In genomic region chr10:75260990-75261389, GRCh38 we compare ENCODE assay signal across 32 cellular contexts.
"Had no signal": no experiment of that assay in that cellular context is flagged by ENCODE, and none has a peak within 500 bp of the region (broad histone marks: within the 10 kb centered on the region; RNA-seq: fewer than 3 reads in every experiment).

No MANE protein-coding gene starts in this region.

- H3K36me3 Mint-ChIP-seq: activated CD8-positive, alpha-beta memory T cell treated with anti-CD3 and anti-CD28 coated beads, Interleukin-2, amount 10 ng/mL, durations not matched to agents 7 days and 5 days; activated naive CD8-positive, alpha-beta T cell treated with anti-CD3 and anti-CD28 coated beads, Interleukin-2, amount 10 ng/mL, durations not matched to agents 7 days and 5 days; T-cell had no signal

- H3K27ac ChIP-seq: ascending aorta, breast epithelium, RWPE1, WERI-Rb-1 had no signal

- DNase-seq: activated CD4-positive, alpha-beta memory T cell treated with anti-CD3 and anti-CD28 coated beads, Interleukin-2, amount 10 ng/mL, durations not matched to agents 7 days and 5 days; activated CD4-positive, alpha-beta T cell treated with anti-CD3 and anti-CD28 coated beads for 1 hour; activated CD4-positive, alpha-beta T cell treated with anti-CD3 and anti-CD28 coated beads for 48 hours; activated CD4-positive, CD25-positive, alpha-beta regulatory T cell; activated CD8-positive, alpha-beta memory T cell treated with anti-CD3 and anti-CD28 coated beads for 24 hours; activated CD8-positive, alpha-beta memory T cell treated with anti-CD3 and anti-CD28 coated beads, Interleukin-2, amount 10 ng/mL, durations not matched to agents 7 days and 5 days; activated CD8-positive, alpha-beta memory T cell treated with anti-CD3 and anti-CD28 coated beads, Interleukin-2, amount 50 U/mL, for 48 hours; activated gamma-delta T cell; activated naive CD4-positive, alpha-beta T cell treated with Interleukin-2 at 50 U/mL for 16 hours; activated naive CD8-positive, alpha-beta T cell treated with anti-CD3 and anti-CD28 coated beads, Interleukin-2, amount 10 ng/mL, durations not matched to agents 7 days and 5 days; activated T-cell treated with anti-CD3 and anti-CD28 coated beads, Interleukin-2, amount 50 U/mL, for 48 hours; amygdala; NCI-H1105 treated with DMSO at 0.1 percent for 48 hours; NCI-H1436 treated with DMSO at 0.1 percent for 48 hours; NCI-H1694 treated with DMSO at 0.1 percent for 48 hours; NCI-H2029; NCI-H345; NCI-H524 treated with DMSO at 0.1 percent for 48 hours; NCI-H748 treated with DMSO at 0.1 percent for 48 hours; NK-92 treated with Interleukin-12 subunit alpha and Interleukin-12 subunit beta, amount 100 ng/mL, for 24 hours; PC-3; SIG-M5; T-cell; T-helper 2 cell; T-helper 9 cell; WERI-Rb-1 had no signal

- H3K27ac Mint-ChIP-seq: activated CD4-positive, alpha-beta memory T cell treated with anti-CD3 and anti-CD28 coated beads, Interleukin-2, amount 10 ng/mL, durations not matched to agents 7 days and 5 days; activated CD8-positive, alpha-beta memory T cell treated with anti-CD3 and anti-CD28 coated beads, Interleukin-2, amount 10 ng/mL, durations not matched to agents 7 days and 5 days; activated naive CD4-positive, alpha-beta T cell treated with anti-CD3 and anti-CD28 coated beads, Interleukin-2, amount 50 U/mL, for 24 hours; activated naive CD8-positive, alpha-beta T cell treated with anti-CD3 and anti-CD28 coated beads, Interleukin-2, amount 10 ng/mL, durations not matched to agents 7 days and 5 days; T-cell had no signal

- ATAC-seq: activated CD8-positive, alpha-beta memory T cell treated with anti-CD3 and anti-CD28 coated beads, Interleukin-2, amount 10 ng/mL, durations not matched to agents 7 days and 5 days; Right ventricle myocardium inferior; T-cell had no signal

- H3K9me3 ChIP-seq: ascending aorta, breast epithelium had no signal

- FAIRE-seq: RCC 7860 had no signal

- H3K4me1 ChIP-seq: ascending aorta, breast epithelium had no signal

- H3K4me1 Mint-ChIP-seq: activated CD4-positive, alpha-beta memory T cell treated with anti-CD3 and anti-CD28 coated beads, Interleukin-2, amount 10 ng/mL, durations not matched to agents 7 days and 5 days; activated CD8-positive, alpha-beta memory T cell treated with anti-CD3 and anti-CD28 coated beads, Interleukin-2, amount 10 ng/mL, durations not matched to agents 7 days and 5 days; activated naive CD4-positive, alpha-beta T cell treated with anti-CD3 and anti-CD28 coated beads, Interleukin-2, amount 50 U/mL, for 24 hours; activated naive CD8-positive, alpha-beta T cell treated with anti-CD3 and anti-CD28 coated beads, Interleukin-2, amount 10 ng/mL, durations not matched to agents 7 days and 5 days; T-cell had no signal

- H3K9me3 Mint-ChIP-seq: activated naive CD4-positive, alpha-beta T cell treated with anti-CD3 and anti-CD28 coated beads, Interleukin-2, amount 50 U/mL, for 24 hours had no signal

- H3K27me3 Mint-ChIP-seq: activated CD4-positive, alpha-beta memory T cell treated with anti-CD3 and anti-CD28 coated beads, Interleukin-2, amount 10 ng/mL, durations not matched to agents 7 days and 5 days; activated naive CD4-positive, alpha-beta T cell treated with anti-CD3 and anti-CD28 coated beads, Interleukin-2, amount 50 U/mL, for 24 hours had no signal

- H3K36me3 ChIP-seq: ascending aorta, breast epithelium, WERI-Rb-1 had no signal

- H3K4me3 ChIP-seq: ascending aorta, breast epithelium had no signal

- H3K27me3 ChIP-seq: ascending aorta, breast epithelium had no signal

- H3K4me3 Mint-ChIP-seq: activated CD4-positive, alpha-beta memory T cell treated with anti-CD3 and anti-CD28 coated beads, Interleukin-2, amount 10 ng/mL, durations not matched to agents 7 days and 5 days; activated CD8-positive, alpha-beta memory T cell treated with anti-CD3 and anti-CD28 coated beads, Interleukin-2, amount 10 ng/mL, durations not matched to agents 7 days and 5 days; activated naive CD4-positive, alpha-beta T cell treated with anti-CD3 and anti-CD28 coated beads, Interleukin-2, amount 50 U/mL, for 24 hours; activated naive CD8-positive, alpha-beta T cell treated with anti-CD3 and anti-CD28 coated beads, Interleukin-2, amount 10 ng/mL, durations not matched to agents 7 days and 5 days; T-cell had no signal
